In the genomic region with DNA sequence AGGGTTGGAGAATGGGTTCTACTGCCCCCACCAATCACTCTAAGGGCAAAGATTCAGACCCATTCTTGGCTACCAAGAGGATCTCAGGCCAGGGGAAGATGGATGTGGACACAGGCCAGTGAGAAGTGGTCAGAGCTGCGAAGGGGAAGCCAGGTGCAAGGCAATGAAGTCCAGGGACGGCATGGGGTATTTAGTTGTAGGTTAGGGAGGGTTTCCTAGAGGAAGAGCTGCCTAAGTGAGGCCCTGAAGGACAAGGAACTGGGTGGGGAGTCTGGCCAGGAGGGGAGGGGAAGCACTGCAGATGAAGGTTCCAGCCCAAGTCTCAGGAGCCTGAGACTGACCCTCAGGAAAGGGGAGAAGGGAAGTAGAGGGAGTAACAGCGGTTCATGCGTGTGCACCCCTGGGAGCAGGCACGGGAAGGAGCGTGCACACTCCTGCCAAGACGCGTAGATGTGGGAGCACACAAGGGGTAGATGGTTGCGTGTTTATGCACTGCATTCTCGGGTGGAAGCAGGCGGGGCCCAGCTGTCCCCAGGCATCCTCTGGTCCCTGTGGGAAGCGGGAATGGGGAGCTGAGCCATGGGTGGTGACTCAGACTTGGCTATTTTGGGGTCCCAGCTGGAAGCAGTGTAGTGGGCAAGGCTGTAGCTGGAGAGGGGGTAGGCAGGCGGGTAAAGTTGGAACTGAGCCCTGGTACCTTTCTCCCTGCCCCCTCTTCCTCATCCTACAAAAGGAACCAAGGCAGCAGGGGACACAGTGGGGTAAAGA, we compare ENCODE assay signal across 18 cellular contexts. TPM values are rescaled to one million over a fixed set of nuclear protein-coding genes. Genes with fewer than 3 reads are reported as not detected.
DNase-seq lines count a peak whose midpoint lies in the region; ATAC-seq and TF ChIP-seq lines count a peak whose summit lies in the region.
"Had no signal": no experiment of that assay in that cellular context is flagged by ENCODE, and none has a peak within 500 bp of the region (broad histone marks: within the 10 kb centered on the region; RNA-seq: fewer than 3 reads in every experiment).

No MANE protein-coding gene starts in this region.

- CTCF ChIA-PET in activated CD4-positive, alpha-beta T cell treated with anti-CD3 and anti-CD28 coated beads, Interleukin-2, amount 10 ng/mL, durations not matched to agents 7 days and 5 days (lab: Charles Lee), result interaction anchor here (1.6 to 6.9 kb wide), 3 partner anchors 11 to 235 kb away, joined by 3 to 115 read pairs (median 5); no protein-coding TSS in a partner anchor
- CTCF ChIA-PET in MCF 10A (lab: Yijun Ruan, JAX), result interaction anchor here (0.6 to 7.0 kb wide), 9 partner anchors 12 to 459 kb away, joined by 3 to 53 read pairs (median 7); no protein-coding TSS in a partner anchor

- POLR2A ChIA-PET in activated CD4-positive, alpha-beta T cell treated with anti-CD3 and anti-CD28 coated beads, Interleukin-2, amount 10 ng/mL, durations not matched to agents 7 days and 5 days (lab: Charles Lee), result no interaction called here
- POLR2A ChIA-PET in MCF 10A (lab: Yijun Ruan, JAX), result interaction anchor here (0.6 to 4.0 kb wide), 5 partner anchors 17 to 404 kb away, joined by 3 to 29 read pairs (median 3); a partner anchor contains a TSS

- H4K20me1 ChIP-seq in OCI-LY1 (ENCODE audit: insufficient read depth, low read length) (no peaks in the 10 kb centered on the region), MM.1S (ENCODE audit: insufficient read depth, low read length) (no peaks in the 10 kb centered on the region)

- TF ChIP-seq CTCF in OCI-LY1 (IDR thresholded peaks at IDR 0.05; ENCODE audit: low read length), result no peak
- TF ChIP-seq CTCF in endothelial cell (IDR thresholded peaks at IDR 0.05; ENCODE audit: unreplicated experiment), result no peak
- TF ChIP-seq CTCF in MM.1S (IDR thresholded peaks at IDR 0.05; ENCODE audit: low read length), result no peak
- TF ChIP-seq CTCF in MCF 10A (IDR thresholded peaks at IDR 0.05; ENCODE audit: unreplicated experiment), result no peak

- no peak for ATAC-seq in stimulated activated effector memory CD8-positive, alpha-beta T cell treated with anti-CD3 and anti-CD28 coated beads, Interleukin-12 subunit alpha, Interleukin-12 subunit beta, amount 100 ng/mL, for 72 hours
- ATAC-seq: A549; pancreas; stimulated activated naive CD8-positive, alpha-beta T cell treated with anti-CD3 and anti-CD28 coated beads, Interleukin-15, Interleukin-2, amounts not matched to agents 100 U/mL and 50 U/mL, for 24 hours had no signal

- BruUV-seq in MCF 10A (replicated peaks; lab: Mats Ljungman, UMichigan), result no TSS peak

- no peaks in the 10 kb centered on the region for H3K27me3 Mint-ChIP-seq in activated CD4-positive, alpha-beta T cell treated with anti-CD3 and anti-CD28 coated beads, Interleukin-2, amount 10 ng/mL, durations not matched to agents 7 days and 5 days
- peaks cover 15% of the 10 kb centered on the region for H3K27me3 Mint-ChIP-seq in endothelial cell (ENCODE audit: unreplicated experiment)
- no peaks in the 10 kb centered on the region for H3K27me3 Mint-ChIP-seq in MCF 10A (ENCODE audit: insufficient read depth, unreplicated experiment)

- H3K9ac ChIP-seq in OCI-LY1 (ENCODE audit: low read length) (peak overlapping the region; percentile 19; the same call in 1 of the 2 replicates), MM.1S (ENCODE audit: low read length) (no peak overlapping the region)

- peak overlapping the region; percentile 48 for H3K27ac Mint-ChIP-seq in activated CD4-positive, alpha-beta T cell treated with anti-CD3 and anti-CD28 coated beads, Interleukin-2, amount 10 ng/mL, durations not matched to agents 7 days and 5 days
- H3K27ac Mint-ChIP-seq in endothelial cell (ENCODE audit: unreplicated experiment) (peak overlapping the region; percentile 16), MCF 10A (ENCODE audit: low read depth, unreplicated experiment) (no peak overlapping the region)
- H3K27ac Mint-ChIP-seq in stimulated activated effector memory CD8-positive, alpha-beta T cell treated with anti-CD3 and anti-CD28 coated beads, Interleukin-12 subunit alpha, Interleukin-12 subunit beta, amount 100 ng/mL, for 72 hours, result peak overlapping the region; percentile 83

- H3K4me2 ChIP-seq in OCI-LY1 (ENCODE audit: low read length) (peak overlapping the region; percentile 19; the same call in 1 of the 2 replicates), MM.1S (ENCODE audit: low read depth, low read length) (no peak overlapping the region)
- H3K4me2 ChIP-seq: A549, smooth muscle cell had no signal

- H2AFZ ChIP-seq in OCI-LY1 (ENCODE audit: low read length) (no peak overlapping the region), MM.1S (ENCODE audit: low read length) (no peak overlapping the region)

- H3F3A ChIP-seq in OCI-LY1 (ENCODE audit: insufficient read depth, low read length) (no peaks in the 10 kb centered on the region), MM.1S (ENCODE audit: insufficient read depth, low read length) (peaks cover 23% of the 10 kb centered on the region)

- H3K36me3 Mint-ChIP-seq in activated CD4-positive, alpha-beta T cell treated with anti-CD3 and anti-CD28 coated beads, Interleukin-2, amount 10 ng/mL, durations not matched to agents 7 days and 5 days (ENCODE audit: low read depth), result peaks cover 33% of the 10 kb centered on the region
- peaks cover 8% of the 10 kb centered on the region for H3K36me3 Mint-ChIP-seq in endothelial cell (ENCODE audit: low read depth, unreplicated experiment)
- H3K36me3 Mint-ChIP-seq in stimulated activated effector memory CD8-positive, alpha-beta T cell treated with anti-CD3 and anti-CD28 coated beads, Interleukin-12 subunit alpha, Interleukin-12 subunit beta, amount 100 ng/mL, for 72 hours, result peaks cover 24% of the 10 kb centered on the region
- peaks cover 12% of the 10 kb centered on the region for H3K36me3 Mint-ChIP-seq in MCF 10A (ENCODE audit: insufficient read depth, unreplicated experiment)

- no peak overlapping the region for H3K4me3 ChIP-seq in OCI-LY1 (ENCODE audit: low read depth, low read length, poor library complexity, severe bottlenecking)
- no peak overlapping the region for H3K4me3 ChIP-seq in MM.1S (ENCODE audit: low read length)
- H3K4me3 ChIP-seq: A549, adrenal gland, pancreas, smooth muscle cell had no signal

- H3K9me2 ChIP-seq in OCI-LY1 (ENCODE audit: low read depth, low read length) (no peaks in the 10 kb centered on the region), MM.1S (replicated peaks; ENCODE audit: insufficient read depth, low read length) (no peaks in the 10 kb centered on the region)

- no peak overlapping the region for H3K4me3 Mint-ChIP-seq in activated CD4-positive, alpha-beta T cell treated with anti-CD3 and anti-CD28 coated beads, Interleukin-2, amount 10 ng/mL, durations not matched to agents 7 days and 5 days
- no peak overlapping the region for H3K4me3 Mint-ChIP-seq in endothelial cell (ENCODE audit: unreplicated experiment)
- H3K4me3 Mint-ChIP-seq in stimulated activated effector memory CD8-positive, alpha-beta T cell treated with anti-CD3 and anti-CD28 coated beads, Interleukin-12 subunit alpha, Interleukin-12 subunit beta, amount 100 ng/mL, for 72 hours, result no peak overlapping the region
- no peak overlapping the region for H3K4me3 Mint-ChIP-seq in MCF 10A (ENCODE audit: unreplicated experiment)

- H3K27me3 ChIP-seq in OCI-LY1 (ENCODE audit: insufficient read depth, low read length) (no peaks in the 10 kb centered on the region), MM.1S (replicated peaks; ENCODE audit: insufficient read depth, low read length) (no peaks in the 10 kb centered on the region)
- H3K27me3 ChIP-seq: adrenal gland, pancreas had no signal

- H3K9me3 ChIP-seq in OCI-LY1 (ENCODE audit: low read length) (no peaks in the 10 kb centered on the region), MM.1S (replicated peaks; ENCODE audit: insufficient read depth, low read length) (no peaks in the 10 kb centered on the region)
- H3K9me3 ChIP-seq: A549, adrenal gland, pancreas had no signal

- peaks cover 63% of the 10 kb centered on the region for H3K4me1 Mint-ChIP-seq in activated CD4-positive, alpha-beta T cell treated with anti-CD3 and anti-CD28 coated beads, Interleukin-2, amount 10 ng/mL, durations not matched to agents 7 days and 5 days
- H3K4me1 Mint-ChIP-seq in endothelial cell (ENCODE audit: unreplicated experiment), result peaks cover 21% of the 10 kb centered on the region
- H3K4me1 Mint-ChIP-seq in stimulated activated effector memory CD8-positive, alpha-beta T cell treated with anti-CD3 and anti-CD28 coated beads, Interleukin-12 subunit alpha, Interleukin-12 subunit beta, amount 100 ng/mL, for 72 hours, result peaks cover 54% of the 10 kb centered on the region
- H3K4me1 Mint-ChIP-seq in MCF 10A (ENCODE audit: insufficient read depth, unreplicated experiment), result peaks cover 25% of the 10 kb centered on the region

- DNase-seq in activated CD4-positive, alpha-beta T cell treated with anti-CD3 and anti-CD28 coated beads, Interleukin-2, amount 10 ng/mL, durations not matched to agents 7 days and 5 days, result no peak
- no peak for DNase-seq in activated CD4-positive, alpha-beta T cell treated with anti-CD3 and anti-CD28 coated beads, Interleukin-2, amount 50 U/mL, for 48 hours
- DNase-seq in endothelial cell (ENCODE audit: low spot score) (no peak), MM.1S (no peak), GM19238 (ENCODE audit: insufficient read length, low spot score) (no peak), MCF 10A (ENCODE audit: unreplicated experiment) (no peak)
- DNase-seq in stimulated activated effector memory CD8-positive, alpha-beta T cell treated with anti-CD3 and anti-CD28 coated beads, Interleukin-12 subunit alpha, Interleukin-12 subunit beta, amount 100 ng/mL, for 72 hours (ENCODE audit: low spot score in 2 of 2), result no peak
- DNase-seq: COR-L47; mesendoderm; NCI-H1694 treated with DMSO at 0.1 percent for 48 hours; NCI-H524 treated with DMSO at 0.1 percent for 48 hours; stimulated activated naive CD8-positive, alpha-beta T cell treated with anti-CD3 and anti-CD28 coated beads, Interleukin-15, Interleukin-2, amounts not matched to agents 100 U/mL and 50 U/mL, for 24 hours had no signal

- H3K36me3 ChIP-seq in OCI-LY1 (ENCODE audit: insufficient read depth, low read length), result peaks cover 50% of the 10 kb centered on the region
- no peaks in the 10 kb centered on the region for H3K36me3 ChIP-seq in MM.1S (replicated peaks; ENCODE audit: insufficient read depth, low read length)
- H3K36me3 ChIP-seq: pancreas had no signal

- peak overlapping the region; percentile 80 for H3K27ac ChIP-seq in OCI-LY1 (ENCODE audit: low read depth, low read length, poor library complexity, severe bottlenecking)
- H3K27ac ChIP-seq in MM.1S (ENCODE audit: low read length), result no peak overlapping the region
- H3K27ac ChIP-seq: A549, adrenal gland, pancreas had no signal

- intact Hi-C loops in MCF 10A (cut with micrococcal nuclease), result loop anchor here (5.0 kb wide), 2 partner anchors 268 to 397 kb away; a partner anchor contains a TSS

- no peaks in the 10 kb centered on the region for H3K9me3 Mint-ChIP-seq in activated CD4-positive, alpha-beta T cell treated with anti-CD3 and anti-CD28 coated beads, Interleukin-2, amount 10 ng/mL, durations not matched to agents 7 days and 5 days
- H3K9me3 Mint-ChIP-seq in endothelial cell (ENCODE audit: unreplicated experiment), result no peaks in the 10 kb centered on the region
- no peaks in the 10 kb centered on the region for H3K9me3 Mint-ChIP-seq in stimulated activated effector memory CD8-positive, alpha-beta T cell treated with anti-CD3 and anti-CD28 coated beads, Interleukin-12 subunit alpha, Interleukin-12 subunit beta, amount 100 ng/mL, for 72 hours
- H3K9me3 Mint-ChIP-seq in MCF 10A (ENCODE audit: unreplicated experiment), result no peaks in the 10 kb centered on the region

- peaks cover 11% of the 10 kb centered on the region for H3K79me2 ChIP-seq in OCI-LY1 (ENCODE audit: insufficient read depth, low read length)
- peaks cover 30% of the 10 kb centered on the region for H3K79me2 ChIP-seq in MM.1S (ENCODE audit: low read length)

- peaks cover 88% of the 10 kb centered on the region for H3K4me1 ChIP-seq in OCI-LY1 (ENCODE audit: insufficient read depth, low read length, severe bottlenecking)
- peaks cover 24% of the 10 kb centered on the region for H3K4me1 ChIP-seq in MM.1S (ENCODE audit: low read length)

RNA-seq across cellular contexts. Expression of a gene that starts 3.3 kb away (rescaled TPM):
- 1 to 10 TPM; 2.4 to 4.1 TPM for total RNA-seq in activated CD4-positive, alpha-beta T cell treated with anti-CD3 and anti-CD28 coated beads, Interleukin-2, amount 10 ng/mL, durations not matched to agents 7 days and 5 days
- total RNA-seq in endothelial cell (ENCODE audit: unreplicated experiment) (not detected), MCF 10A (2022) (1.7 and 3.2 TPM in 2 replicates)

RNA-seq across cellular contexts. Expression of a gene that starts 4.2 kb away (rescaled TPM):
- 10 to 100 TPM; 48.2 to 54.3 TPM for total RNA-seq in activated CD4-positive, alpha-beta T cell treated with anti-CD3 and anti-CD28 coated beads, Interleukin-2, amount 10 ng/mL, durations not matched to agents 7 days and 5 days
- total RNA-seq in endothelial cell (ENCODE audit: unreplicated experiment), result 9.8 TPM
- 13.0 and 15.1 TPM in 2 replicates for total RNA-seq in MCF 10A (2022)

RNA-seq across cellular contexts. Expression of a gene that starts 7.9 kb away (rescaled TPM):
- total RNA-seq in activated CD4-positive, alpha-beta T cell treated with anti-CD3 and anti-CD28 coated beads, Interleukin-2, amount 10 ng/mL, durations not matched to agents 7 days and 5 days, result under 1 TPM; 0.15 to 0.25 TPM
- total RNA-seq in endothelial cell (ENCODE audit: unreplicated experiment) (not detected), MCF 10A (2022) (0.12 and 0.21 TPM in 2 replicates)
- total RNA-seq: glomerular endothelial cell had no signal

RNA-seq across cellular contexts. Expression of a gene that starts 16.1 kb away (rescaled TPM):
- 10 to 100 TPM; 64.9 to 69.8 TPM for total RNA-seq in activated CD4-positive, alpha-beta T cell treated with anti-CD3 and anti-CD28 coated beads, Interleukin-2, amount 10 ng/mL, durations not matched to agents 7 days and 5 days
- 6.7 TPM for total RNA-seq in endothelial cell (ENCODE audit: unreplicated experiment)
- 1.4 and 3.7 TPM in 2 replicates for total RNA-seq in MCF 10A (2022)

RNA-seq across cellular contexts. Expression of a gene that starts 50.1 kb away (rescaled TPM):
- 10 to 100 TPM; 19.1 to 21.8 TPM for total RNA-seq in activated CD4-positive, alpha-beta T cell treated with anti-CD3 and anti-CD28 coated beads, Interleukin-2, amount 10 ng/mL, durations not matched to agents 7 days and 5 days
- total RNA-seq in endothelial cell (ENCODE audit: unreplicated experiment), result 6.0 TPM
- 3.9 and 5.2 TPM in 2 replicates for total RNA-seq in MCF 10A (2022)
